Comparison of ENCODE assay signal across 25 cellular contexts in genomic region chr3:149623819-149624218, GRCh38. TPM values are rescaled to one million over a fixed set of nuclear protein-coding genes. Genes with fewer than 3 reads are reported as not detected.
A peak's percentile ranks its signal among the peaks of the same experiment; 100 is the strongest.
DNase-seq lines count a peak whose midpoint lies in the region; ATAC-seq and TF ChIP-seq lines count a peak whose summit lies in the region.
"Had no signal": no experiment of that assay in that cellular context is flagged by ENCODE, and none has a peak within 500 bp of the region (broad histone marks: within the 10 kb centered on the region; RNA-seq: fewer than 3 reads in every experiment).

No MANE protein-coding gene starts in this region.

- H3K4me1 ChIP-seq in ascending aorta (peaks cover 17 to 65% of the 10 kb centered on the region in 2 donors), right lobe of liver (peaks cover 0 to 20% (median 6%) of the 10 kb centered on the region in 4 donors)
- H3K4me1 ChIP-seq: prostate gland had no signal

- no peaks in the 10 kb centered on the region for H3K9me3 Mint-ChIP-seq in type B pancreatic cell
- H3K9me3 Mint-ChIP-seq: activated B cell treated with CpG ODN at 0.5 μM for 24 hours; CD4-positive, alpha-beta T cell; stimulated activated naive B cell treated with anti-CD40 and anti-IgM and Interleukin-4, amounts not matched to agents 10 μg/mL and 1 μg/mL and 100 μg/mL, for 72 hours had no signal

- DNase-seq in KBM-7 (peak; percentile 60), OCI-M1 (lab: John Stamatoyannopoulos, UW) (peak; percentile 47), ascending aorta (ENCODE audit: low spot score in 2 of 2) (no peak), type B pancreatic cell (ENCODE audit: extremely low spot score, unreplicated experiment) (no peak), DMS 273 treated with DMSO at 0.1 percent for 48 hours (lab: John Stamatoyannopoulos, UW) (no peak), right lobe of liver (no peak)
- no peak for DNase-seq in stimulated activated CD4-positive, alpha-beta T cell treated with anti-CD3 and anti-CD28 coated beads, Interleukin-4, amount 100 ng/mL, for 24 hours
- DNase-seq: activated B cell treated with CpG ODN at 0.5 μM for 24 hours; activated CD4-positive, alpha-beta T cell treated with anti-CD3 and anti-CD28 coated beads, Interleukin-2, amount 50 U/mL, for 48 hours; activated CD8-positive, alpha-beta memory T cell treated with anti-CD3 and anti-CD28 coated beads, Interleukin-2, amount 50 U/mL, for 48 hours; activated effector memory CD4-positive, alpha-beta T cell treated with anti-CD3 and anti-CD28 coated beads, Interleukin-2, amount 50 U/mL, for 16 hours; CD4-positive, alpha-beta T cell; DMS79 treated with DMSO at 0.1 percent for 48 hours; esophagus squamous epithelium; gastrocnemius medialis; kidney; MG63; NCI-H1694; NCI-H2171; NCI-H69; SHP77; stimulated activated naive B cell treated with anti-CD40 and anti-IgM and Interleukin-4, amounts not matched to agents 10 μg/mL and 1 μg/mL and 100 μg/mL, for 72 hours; T-helper 17 cell had no signal

- in situ Hi-C loops in KBM-7 (cut with MboI; ENCODE audit: low pct_unique_long_range_greater_than_20kb, low sequenced_read_pairs) = no loop called here

- no peak for TF ChIP-seq POLR2A in right lobe of liver (IDR thresholded peaks at IDR 0.05)

- no peak overlapping the region for H3K4me3 Mint-ChIP-seq in type B pancreatic cell
- H3K4me3 Mint-ChIP-seq: activated B cell treated with CpG ODN at 0.5 μM for 24 hours; CD4-positive, alpha-beta T cell; stimulated activated naive B cell treated with anti-CD40 and anti-IgM and Interleukin-4, amounts not matched to agents 10 μg/mL and 1 μg/mL and 100 μg/mL, for 72 hours; T-helper 17 cell had no signal

- H3K9me3 ChIP-seq in ascending aorta = no peaks in the 10 kb centered on the region
- no peaks in the 10 kb centered on the region for H3K9me3 ChIP-seq in right lobe of liver
- H3K9me3 ChIP-seq: esophagus squamous epithelium, gastrocnemius medialis, MG63, prostate gland had no signal

- peak overlapping the region; percentile 29 for H3K27ac Mint-ChIP-seq in type B pancreatic cell
- H3K27ac Mint-ChIP-seq: activated B cell treated with CpG ODN at 0.5 μM for 24 hours; CD4-positive, alpha-beta T cell; stimulated activated naive B cell treated with anti-CD40 and anti-IgM and Interleukin-4, amounts not matched to agents 10 μg/mL and 1 μg/mL and 100 μg/mL, for 72 hours; T-helper 17 cell had no signal

- WGBS in right lobe of liver (ENCODE audit: insufficient coverage, low coverage, low lambda C conversion rate, missing lambda C conversion rate) = 62% methylated on average over 6 of the region's 6 CpGs

- H3K36me3 ChIP-seq in ascending aorta (no peaks in the 10 kb centered on the region), right lobe of liver (no peaks in the 10 kb centered on the region)
- H3K36me3 ChIP-seq: esophagus squamous epithelium, gastrocnemius medialis, prostate gland had no signal

- TF ChIP-seq CTCF in ascending aorta (IDR thresholded peaks at IDR 0.05) (no peak), type B pancreatic cell (conservative IDR thresholded peaks at IDR 0.05) (no peak), right lobe of liver (IDR thresholded peaks at IDR 0.05) (no peak)

- no peaks in the 10 kb centered on the region for H3K27me3 Mint-ChIP-seq in type B pancreatic cell

- H3K4me1 Mint-ChIP-seq in type B pancreatic cell (ENCODE audit: unreplicated experiment) = peaks cover 38% of the 10 kb centered on the region
- H3K4me1 Mint-ChIP-seq: activated B cell treated with CpG ODN at 0.5 μM for 24 hours; stimulated activated naive B cell treated with anti-CD40 and anti-IgM and Interleukin-4, amounts not matched to agents 10 μg/mL and 1 μg/mL and 100 μg/mL, for 72 hours had no signal

- intact Hi-C loops in ascending aorta (cut with DNase I) (no loop called here), right lobe of liver (cut with DNase I) (no loop called here)

- no peaks in the 10 kb centered on the region for H3K27me3 ChIP-seq in ascending aorta
- no peaks in the 10 kb centered on the region for H3K27me3 ChIP-seq in right lobe of liver
- H3K27me3 ChIP-seq: esophagus squamous epithelium, gastrocnemius medialis, MG63 had no signal

- H3K4me3 ChIP-seq in ascending aorta (no peak overlapping the region), right lobe of liver (no peak overlapping the region)
- H3K4me3 ChIP-seq: esophagus squamous epithelium, gastrocnemius medialis, MG63, prostate gland had no signal

- peaks cover 23% of the 10 kb centered on the region for H3K36me3 Mint-ChIP-seq in type B pancreatic cell
- H3K36me3 Mint-ChIP-seq: stimulated activated naive B cell treated with anti-CD40 and anti-IgM and Interleukin-4, amounts not matched to agents 10 μg/mL and 1 μg/mL and 100 μg/mL, for 72 hours had no signal

- ATAC-seq in right lobe of liver = no peak
- ATAC-seq: gastrocnemius medialis; HCT116; stimulated activated naive B cell treated with anti-CD40 and anti-IgM and Interleukin-4, amounts not matched to agents 10 μg/mL and 1 μg/mL and 100 μg/mL, for 72 hours; T-helper 17 cell had no signal

- peak overlapping the region; percentile 15 to 32 for H3K27ac ChIP-seq in ascending aorta
- H3K27ac ChIP-seq in right lobe of liver = no peak overlapping the region
- H3K27ac ChIP-seq: esophagus squamous epithelium, gastrocnemius medialis, prostate gland had no signal

RNA-seq across cellular contexts. Expression of gene WWTR1, which starts 34.0 kb away (rescaled TPM):
- total RNA-seq in ascending aorta (282 TPM), type B pancreatic cell (ENCODE audit: low replicate concordance) (45.4 and 65.0 TPM in 2 replicates), right lobe of liver (10 to 100 TPM; 10.6 to 19.7 (median 15.3) TPM)

Comparison
In these comparisons a context has a peak if more than half of its experiments do, and no peak if none do; other contexts are left out.
1. DNase-seq: peak in KBM-7 (single experiment) and OCI-M1 (single experiment); none in ascending aorta (0 of 2), type B pancreatic cell (single experiment), DMS 273 treated with DMSO at 0.1 percent for 48 hours (single experiment), right lobe of liver (0 of 3) and stimulated activated CD4-positive, alpha-beta T cell treated with anti-CD3 and anti-CD28 coated beads, Interleukin-4, amount 100 ng/mL, for 24 hours (single experiment).
2. H3K27ac ChIP-seq: peak in ascending aorta (2 of 2); none in right lobe of liver (0 of 3).